36 cellular contexts compared by ENCODE assay signal in the genomic region with DNA sequence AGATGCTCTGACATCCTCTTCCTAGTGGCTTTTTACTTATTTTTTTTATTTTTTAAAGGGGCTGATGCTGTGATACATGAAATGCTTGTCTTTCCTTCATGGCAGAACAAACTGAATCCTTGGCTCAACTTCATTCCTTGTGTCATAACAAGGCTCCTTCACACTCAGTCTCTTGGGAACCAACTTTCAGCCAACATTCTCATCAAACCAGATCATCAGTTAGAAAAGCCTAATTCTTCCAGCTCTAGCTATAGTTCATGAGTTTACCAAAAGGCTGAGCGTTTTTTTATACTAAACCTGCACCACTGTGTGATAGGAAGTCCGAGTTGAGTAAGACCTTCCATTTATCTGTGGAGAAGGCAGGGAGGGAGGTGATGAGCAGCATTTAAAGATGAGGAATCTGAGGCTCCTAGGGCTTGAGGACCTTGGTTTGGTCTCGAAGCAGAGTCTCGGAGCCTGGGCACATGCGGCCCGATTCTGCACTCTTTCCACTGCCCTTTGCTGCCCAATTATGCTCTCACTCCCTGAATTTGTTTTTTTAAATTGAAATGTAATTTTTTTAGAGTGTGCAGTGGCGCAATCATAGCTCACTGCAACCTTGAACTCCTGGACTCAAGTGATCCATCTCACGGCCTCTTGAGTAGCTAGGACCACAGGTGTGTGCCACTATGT. TPM values are rescaled to one million over a fixed set of nuclear protein-coding genes. Genes with fewer than 3 reads are reported as not detected.
DNase-seq lines count a peak whose midpoint lies in the region; ATAC-seq, FAIRE-seq and TF ChIP-seq lines count a peak whose summit lies in the region.
"Had no signal": no experiment of that assay in that cellular context is flagged by ENCODE, and none has a peak within 500 bp of the region (broad histone marks: within the 10 kb centered on the region; RNA-seq: fewer than 3 reads in every experiment).

No MANE protein-coding gene starts in this region.

- H2AFZ ChIP-seq in HepG2 (ENCODE audit: low read length) (no peak overlapping the region), SK-N-SH (ENCODE audit: low read depth) (no peak overlapping the region)

- H3K4me1 Mint-ChIP-seq in activated T-cell treated with anti-CD3 and anti-CD28 coated beads, Interleukin-2, amount 50 U/mL, for 72 hours (ENCODE audit: low read depth), result peaks cover 8% of the 10 kb centered on the region
- H3K4me1 Mint-ChIP-seq: brain, natural killer cell, T-helper 17 cell had no signal

- H4K20me1 ChIP-seq in HepG2 (ENCODE audit: insufficient read depth, low read length), result no peaks in the 10 kb centered on the region
- no peaks in the 10 kb centered on the region for H4K20me1 ChIP-seq in SK-N-SH (ENCODE audit: insufficient read depth)
- H4K20me1 ChIP-seq: BLaER1 treated with 17β-estradiol and CSF1 and Interleukin-3, amounts not matched to agents 10 nM and 100 nM had no signal

- no peaks in the 10 kb centered on the region for H3K36me3 ChIP-seq in HepG2 (replicated peaks in 1 of 2; ENCODE audit: control insufficient read depth in 1 of 2, insufficient read depth in 2 of 2, low read length in 2 of 2)
- no peaks in the 10 kb centered on the region for H3K36me3 ChIP-seq in right lobe of liver
- H3K36me3 ChIP-seq in SK-N-SH (replicated peaks in 1 of 2; ENCODE audit: control insufficient read depth in 1 of 2, insufficient read depth in 2 of 2, low read length in 1 of 2), result no peaks in the 10 kb centered on the region
- H3K36me3 ChIP-seq: BLaER1 treated with 17β-estradiol and CSF1 and Interleukin-3, amounts not matched to agents 10 nM and 100 nM; stomach; tibial nerve had no signal

- H3K27ac Mint-ChIP-seq in activated T-cell treated with anti-CD3 and anti-CD28 coated beads, Interleukin-2, amount 50 U/mL, for 72 hours, result no peak overlapping the region
- H3K27ac Mint-ChIP-seq: activated naive CD4-positive, alpha-beta T cell treated with anti-CD3 and anti-CD28 coated beads for 36 hours; brain; natural killer cell; T-helper 17 cell had no signal

- DNase-seq in HepG2 (ENCODE audit: low spot score) (no peak), right lobe of liver (no peak), dorsolateral prefrontal cortex (no peak), hepatic stellate cell (ENCODE audit: low spot score) (peak; percentile 26), urothelium cell line (ENCODE audit: low spot score) (no peak), SK-N-SH (no peak)
- DNase-seq in activated T-cell treated with anti-CD3 and anti-CD28 coated beads, Interleukin-2, amount 50 U/mL, for 72 hours, result no peak
- DNase-seq in stimulated activated CD4-positive, alpha-beta T cell treated with anti-CD3 and anti-CD28 coated beads, Interleukin-2, amount 100 ng/mL, for 24 hours, result no peak
- DNase-seq: activated CD4-positive, alpha-beta T cell treated with anti-CD3 and anti-CD28 coated beads, Interleukin-2, amount 50 U/mL, for 48 hours; activated CD4-positive, CD25-positive, alpha-beta regulatory T cell treated with anti-CD3 and anti-CD28 coated beads, Interleukin-2, amount 50 U/mL, for 72 hours; activated CD8-positive, alpha-beta memory T cell treated with anti-CD3 and anti-CD28 coated beads, Interleukin-2, amount 50 U/mL, for 4 hours; activated naive CD4-positive, alpha-beta T cell treated with anti-CD3 and anti-CD28 coated beads for 36 hours; Caco-2; foreskin melanocyte; hippocampal formation; MM.1S; mucosa of descending colon; natural killer cell; NCI-H1105 treated with DMSO at 0.1 percent for 48 hours; NCI-H2029 treated with DMSO at 0.1 percent for 48 hours; NCI-H226; NCI-H69; PC-3; stomach; T-helper 17 cell had no signal

- POLR2A ChIA-PET in HepG2 (lab: Yijun Ruan, JAX) (no interaction called here), SK-N-SH (lab: Yijun Ruan, JAX) (interaction anchor here (0.6 kb wide), 1 partner anchor 27 kb away, joined by 3 read pairs; no protein-coding TSS in a partner anchor)

- 86% methylated on average over 8 of the region's 8 CpGs for WGBS in HepG2 (ENCODE audit: low lambda C conversion rate)
- 79% methylated on average over 8 of the region's 8 CpGs for WGBS in right lobe of liver (ENCODE audit: insufficient coverage, low coverage, low lambda C conversion rate, missing lambda C conversion rate)
- 83% methylated on average over 8 of the region's 8 CpGs for WGBS in SK-N-SH (ENCODE audit: low lambda C conversion rate)

- H3F3A ChIP-seq in SK-N-SH (replicated peaks; ENCODE audit: insufficient read depth), result no peaks in the 10 kb centered on the region

- H3K4me3 ChIP-seq in HepG2 (replicated peaks in 1 of 3; ENCODE audit: insufficient read depth in 1 of 3, low read depth in 2 of 3, low read length in 3 of 3), result no peak overlapping the region
- H3K4me3 ChIP-seq in right lobe of liver, result no peak overlapping the region
- H3K4me3 ChIP-seq in dorsolateral prefrontal cortex, result no peak overlapping the region
- no peak overlapping the region for H3K4me3 ChIP-seq in SK-N-SH (ENCODE audit: low read depth in 2 of 2, low read length in 1 of 2)
- H3K4me3 ChIP-seq: BLaER1 treated with 17β-estradiol and CSF1 and Interleukin-3, amounts not matched to agents 10 nM and 100 nM; lung; mucosa of descending colon; stomach; tibial nerve had no signal

- no peak overlapping the region for H3K4me3 Mint-ChIP-seq in activated T-cell treated with anti-CD3 and anti-CD28 coated beads, Interleukin-2, amount 50 U/mL, for 72 hours
- H3K4me3 Mint-ChIP-seq: activated naive CD4-positive, alpha-beta T cell treated with anti-CD3 and anti-CD28 coated beads for 36 hours; brain; natural killer cell; T-helper 17 cell had no signal

- no peak overlapping the region for H3K27ac ChIP-seq in HepG2 (ENCODE audit: extremely low read length, insufficient read depth, low read length)
- no peak overlapping the region for H3K27ac ChIP-seq in right lobe of liver
- H3K27ac ChIP-seq in dorsolateral prefrontal cortex, result peak overlapping the region in 36 of 59 donors; percentile 3 to 98 (median 39)
- no peak overlapping the region for H3K27ac ChIP-seq in SK-N-SH (ENCODE audit: low read depth in 2 of 2, low read length in 1 of 2)
- H3K27ac ChIP-seq: BLaER1 treated with 17β-estradiol and CSF1 and Interleukin-3, amounts not matched to agents 10 nM and 100 nM; HL-60; KMS-11; stomach had no signal

- BruUV-seq in HepG2 (replicated peaks; lab: Mats Ljungman, UMichigan), result no TSS peak

- no peak for ATAC-seq in HepG2
- no peak for ATAC-seq in right lobe of liver
- no peak for ATAC-seq in activated T-cell treated with anti-CD3 and anti-CD28 coated beads, Interleukin-2, amount 50 U/mL, for 72 hours (replicated peaks in 1 of 2)
- ATAC-seq: HCT116, mucosa of descending colon, natural killer cell, PC-3, T-helper 17 cell had no signal

- no peaks in the 10 kb centered on the region for H3K79me2 ChIP-seq in HepG2 (ENCODE audit: insufficient read depth, low read length)
- H3K79me2 ChIP-seq in SK-N-SH (ENCODE audit: insufficient read depth), result no peaks in the 10 kb centered on the region

- H3K9me2 ChIP-seq in SK-N-SH, result no peaks in the 10 kb centered on the region

- in situ Hi-C loops in HepG2 (cut with HindIII; ENCODE audit: extremely low pct_ligation_motif_present, low pct_unique_long_range_greater_than_20kb), result no loop called here

- TF ChIP-seq EP300 in HepG2 (IDR thresholded peaks at IDR 0.05; ENCODE audit: low read depth in 2 of 2, low read length in 2 of 2), result no peak
- no peak for TF ChIP-seq EP300 in HepG2 (CRISPR knock-in tag; IDR thresholded peaks at IDR 0.05; ENCODE audit: borderline replicate concordance)
- no peak for TF ChIP-seq EP300 in SK-N-SH (IDR thresholded peaks at IDR 0.05; ENCODE audit: borderline replicate concordance in 1 of 2, low read depth in 1 of 2, low read length in 1 of 2)

- no peaks in the 10 kb centered on the region for H3K27me3 Mint-ChIP-seq in activated T-cell treated with anti-CD3 and anti-CD28 coated beads, Interleukin-2, amount 50 U/mL, for 72 hours (ENCODE audit: low read depth)

- no peaks in the 10 kb centered on the region for H3K27me3 ChIP-seq in HepG2 (ENCODE audit: control insufficient read depth in 1 of 2, insufficient read depth in 2 of 2, low read length in 2 of 2)
- H3K27me3 ChIP-seq in right lobe of liver, result no peaks in the 10 kb centered on the region
- no peaks in the 10 kb centered on the region for H3K27me3 ChIP-seq in dorsolateral prefrontal cortex
- no peaks in the 10 kb centered on the region for H3K27me3 ChIP-seq in SK-N-SH (ENCODE audit: insufficient read depth)
- H3K27me3 ChIP-seq: BLaER1 treated with 17β-estradiol and CSF1 and Interleukin-3, amounts not matched to agents 10 nM and 100 nM; stomach; tibial nerve had no signal

- intact Hi-C loops in HepG2 (cut with micrococcal nuclease; ENCODE audit: unreplicated experiment) (no loop called here), right lobe of liver (cut with DNase I) (no loop called here), dorsolateral prefrontal cortex (cut with DNase I) (no loop called here)

- FAIRE-seq in HepG2 (lab: Jason Lieb, UNC), result peak; percentile 21
- peak; percentile 27 for FAIRE-seq in urothelium cell line (lab: Jason Lieb, UNC)
- FAIRE-seq: G401.6 had no signal

- H3K9me3 ChIP-seq in HepG2 (ENCODE audit: low read length), result no peaks in the 10 kb centered on the region
- no peaks in the 10 kb centered on the region for H3K9me3 ChIP-seq in right lobe of liver
- no peaks in the 10 kb centered on the region for H3K9me3 ChIP-seq in SK-N-SH
- H3K9me3 ChIP-seq: BLaER1 treated with 17β-estradiol and CSF1 and Interleukin-3, amounts not matched to agents 10 nM and 100 nM; Caco-2; mucosa of descending colon; stomach; tibial nerve had no signal

- CTCF ChIA-PET in HepG2 (lab: Yijun Ruan, JAX; ENCODE audit: low intra/inter-chr PET ratio, low total read pairs) (no interaction called here), SK-N-SH (lab: Yijun Ruan, JAX) (interaction anchor here (1.2 to 1.4 kb wide), 2 partner anchors 27 kb away, joined by 3 to 4 read pairs; no protein-coding TSS in a partner anchor)

- TF ChIP-seq POLR2A in HepG2 (IDR thresholded peaks at IDR 0.05; ENCODE audit: insufficient read depth in 1 of 2, low read depth in 2 of 2, low read length in 2 of 2) (no peak), right lobe of liver (IDR thresholded peaks at IDR 0.05) (no peak)

- H3K4me2 ChIP-seq in HepG2 (ENCODE audit: low read depth, low read length) (no peak overlapping the region), SK-N-SH (no peak overlapping the region)
- H3K4me2 ChIP-seq: BLaER1 treated with 17β-estradiol and CSF1 and Interleukin-3, amounts not matched to agents 10 nM and 100 nM; KMS-11 had no signal

- H3K36me3 Mint-ChIP-seq in activated T-cell treated with anti-CD3 and anti-CD28 coated beads, Interleukin-2, amount 50 U/mL, for 72 hours (ENCODE audit: insufficient read depth in 2 of 2), result no peaks in the 10 kb centered on the region
- H3K36me3 Mint-ChIP-seq: brain, natural killer cell had no signal

- no peak overlapping the region for H3K9ac ChIP-seq in HepG2 (ENCODE audit: insufficient read depth, low read depth, low read length)
- H3K9ac ChIP-seq in SK-N-SH, result no peak overlapping the region
- H3K9ac ChIP-seq: BLaER1 treated with 17β-estradiol and CSF1 and Interleukin-3, amounts not matched to agents 10 nM and 100 nM; KMS-11 had no signal

- TF ChIP-seq RAD21 in HepG2 (CRISPR knock-in tag; IDR thresholded peaks at IDR 0.05), result no peak
- TF ChIP-seq RAD21 in SK-N-SH (IDR thresholded peaks at IDR 0.05; ENCODE audit: low read length), result no peak

- no peaks in the 10 kb centered on the region for H3K9me3 Mint-ChIP-seq in activated T-cell treated with anti-CD3 and anti-CD28 coated beads, Interleukin-2, amount 50 U/mL, for 72 hours
- H3K9me3 Mint-ChIP-seq: activated naive CD4-positive, alpha-beta T cell treated with anti-CD3 and anti-CD28 coated beads for 36 hours; brain; natural killer cell had no signal

- TF ChIP-seq CTCF in HepG2 (CRISPR knock-in tag; IDR thresholded peaks at IDR 0.05), result no peak
- no peak for TF ChIP-seq CTCF in right lobe of liver (IDR thresholded peaks at IDR 0.05)
- no peak for TF ChIP-seq CTCF in dorsolateral prefrontal cortex (IDR thresholded peaks at IDR 0.05 in 54 of 56, conservative IDR thresholded peaks at IDR 0.05 in 2 of 56; ENCODE audit: low read depth in 1 of 56, partially characterized antibody in 56 of 56)
- TF ChIP-seq CTCF in SK-N-SH (IDR thresholded peaks at IDR 0.05), result no peak

- peaks cover 37% of the 10 kb centered on the region for H3K4me1 ChIP-seq in HepG2 (ENCODE audit: insufficient read depth, low read length)
- H3K4me1 ChIP-seq in right lobe of liver, result peaks cover 0 to 17% (median 0%) of the 10 kb centered on the region in 4 donors
- no peaks in the 10 kb centered on the region for H3K4me1 ChIP-seq in SK-N-SH (ENCODE audit: control insufficient read depth in 1 of 2, insufficient read depth in 2 of 2, low read depth in 1 of 2, low read length in 1 of 2)
- H3K4me1 ChIP-seq: BLaER1 treated with 17β-estradiol and CSF1 and Interleukin-3, amounts not matched to agents 10 nM and 100 nM; Caco-2; stomach had no signal

RNA-seq across cellular contexts. Expression of gene GPRC5D, which starts 8.2 kb away (rescaled TPM):
- total RNA-seq in HepG2 (2016; rRNA removed; fragmentation: Illumina TruSeq; extraction: Trizol), result not detected in 2 replicates
- total RNA-seq in HepG2 (2016; cell fraction: cytosol; rRNA removed; fragmentation: Illumina TruSeq; extraction: Trizol; ENCODE audit: low read depth), result not detected in 2 replicates
- total RNA-seq in HepG2 (2016; cell fraction: insoluble cytoplasmic fraction; rRNA removed; fragmentation: Illumina TruSeq; extraction: Trizol), result not detected in 2 replicates
- not detected in 2 replicates for total RNA-seq in HepG2 (2016; cell fraction: membrane; rRNA removed; fragmentation: Illumina TruSeq; extraction: Trizol)
- not detected in 2 replicates for total RNA-seq in HepG2 (2016; cell fraction: nucleus; rRNA removed; fragmentation: Illumina TruSeq; extraction: Trizol)
- polyA plus RNA-seq in HepG2 (2011; rRNA removed), result not detected in 2 replicates
- polyA plus RNA-seq in HepG2 (2011; cell fraction: cytosol; rRNA removed), result 0.12 TPM in 1 of 2 replicates, not detected in the other
- polyA plus RNA-seq in HepG2 (2011; cell fraction: nucleus; rRNA removed), result not detected in 2 replicates
- polyA plus RNA-seq in HepG2 (2012), result 0.31 and 0.55 TPM in 2 replicates
- not detected in 2 replicates for polyA plus RNA-seq in HepG2 (2016; cell fraction: cytosol; fragmentation: Illumina TruSeq; extraction: Trizol; ENCODE audit: low read depth)
- not detected in 2 replicates for polyA plus RNA-seq in HepG2 (2016; cell fraction: insoluble cytoplasmic fraction; fragmentation: Illumina TruSeq; extraction: Trizol; ENCODE audit: low read depth)
- not detected in 2 replicates for polyA plus RNA-seq in HepG2 (2016; cell fraction: membrane; fragmentation: Illumina TruSeq; extraction: Trizol; ENCODE audit: low read depth)
- not detected in 2 replicates for polyA plus RNA-seq in HepG2 (2016; cell fraction: nucleus; fragmentation: Illumina TruSeq; extraction: Trizol; ENCODE audit: insufficient read depth, low read depth)
- polyA minus RNA-seq in HepG2 (2011; rRNA and poly(A)+ RNA removed; ENCODE audit: low replicate concordance), result not detected in 2 replicates
- not detected in 2 replicates for polyA minus RNA-seq in HepG2 (2011; cell fraction: cytosol; rRNA and poly(A)+ RNA removed)
- polyA minus RNA-seq in HepG2 (2011; cell fraction: nucleus; rRNA and poly(A)+ RNA removed), result not detected in 2 replicates
- total RNA-seq in right lobe of liver, result not detected
- total RNA-seq in dorsolateral prefrontal cortex, result under 1 TPM in 2 of 120 experiments, not detected in 118; 0.45 to 0.73 TPM
- total RNA-seq in activated T-cell treated with anti-CD3 and anti-CD28 coated beads, Interleukin-2, amount 50 U/mL, for 72 hours, result not detected
- polyA plus RNA-seq in SK-N-SH (2012; rRNA removed), result not detected in 2 replicates
- not detected in 2 replicates for polyA plus RNA-seq in SK-N-SH (2012; cell fraction: cytosol; rRNA removed)
- polyA plus RNA-seq in SK-N-SH (2012; cell fraction: nucleus; rRNA removed), result 0.14 TPM in 1 of 2 replicates, not detected in the other
- total RNA-seq: activated naive CD4-positive, alpha-beta T cell treated with anti-CD3 and anti-CD28 coated beads for 36 hours; Caco-2; chondrocyte; lung; mucosa of descending colon; osteocyte; PC-3; renal cortical epithelial cell; stomach; T-helper 17 cell; tibial nerve had no signal

RNA-seq across cellular contexts. Expression of gene GPRC5A, which starts 52.4 kb away (rescaled TPM):
- total RNA-seq in HepG2 (2016; rRNA removed; fragmentation: Illumina TruSeq; extraction: Trizol) (0.24 and 0.27 TPM in 2 replicates), right lobe of liver (under 1 TPM; 0.35 to 0.80 (median 0.44) TPM), dorsolateral prefrontal cortex (10 to 100 TPM in 1 of 120 experiments, 1 to 10 TPM in 51, under 1 TPM in 66, not detected in 2; 0.07 to 26.8 (median 0.88) TPM)
- 0.18 TPM in 1 of 2 replicates, not detected in the other for total RNA-seq in HepG2 (2016; cell fraction: cytosol; rRNA removed; fragmentation: Illumina TruSeq; extraction: Trizol; ENCODE audit: low read depth)
- 0.18 and 0.80 TPM in 2 replicates for total RNA-seq in HepG2 (2016; cell fraction: insoluble cytoplasmic fraction; rRNA removed; fragmentation: Illumina TruSeq; extraction: Trizol)
- total RNA-seq in HepG2 (2016; cell fraction: membrane; rRNA removed; fragmentation: Illumina TruSeq; extraction: Trizol), result 0.06 and 0.07 TPM in 2 replicates
- total RNA-seq in HepG2 (2016; cell fraction: nucleus; rRNA removed; fragmentation: Illumina TruSeq; extraction: Trizol), result 0.63 and 1.0 TPM in 2 replicates
- polyA plus RNA-seq in HepG2 (2011; rRNA removed) (3.0 and 3.3 TPM in 2 replicates), SK-N-SH (2012; rRNA removed) (12.7 and 16.1 TPM in 2 replicates)
- polyA plus RNA-seq in HepG2 (2011; cell fraction: cytosol; rRNA removed), result 3.3 TPM in 2 replicates
- 1.1 and 1.2 TPM in 2 replicates for polyA plus RNA-seq in HepG2 (2011; cell fraction: nucleus; rRNA removed)
- 0.38 and 0.91 TPM in 2 replicates for polyA plus RNA-seq in HepG2 (2012)
- 0.05 and 0.16 TPM in 2 replicates for polyA plus RNA-seq in HepG2 (2016; cell fraction: cytosol; fragmentation: Illumina TruSeq; extraction: Trizol; ENCODE audit: low read depth)
- 0.49 and 0.73 TPM in 2 replicates for polyA plus RNA-seq in HepG2 (2016; cell fraction: insoluble cytoplasmic fraction; fragmentation: Illumina TruSeq; extraction: Trizol; ENCODE audit: low read depth)
- polyA plus RNA-seq in HepG2 (2016; cell fraction: membrane; fragmentation: Illumina TruSeq; extraction: Trizol; ENCODE audit: low read depth), result 0.24 and 0.27 TPM in 2 replicates
- 1.00 and 1.3 TPM in 2 replicates for polyA plus RNA-seq in HepG2 (2016; cell fraction: nucleus; fragmentation: Illumina TruSeq; extraction: Trizol; ENCODE audit: insufficient read depth, low read depth)
- 20.8 and 1,453 TPM in 2 replicates for polyA minus RNA-seq in HepG2 (2011; rRNA and poly(A)+ RNA removed; ENCODE audit: low replicate concordance)
- polyA minus RNA-seq in HepG2 (2011; cell fraction: cytosol; rRNA and poly(A)+ RNA removed), result 2.6 and 2.8 TPM in 2 replicates
- polyA minus RNA-seq in HepG2 (2011; cell fraction: nucleus; rRNA and poly(A)+ RNA removed), result 1.1 and 1.4 TPM in 2 replicates
- total RNA-seq in activated T-cell treated with anti-CD3 and anti-CD28 coated beads, Interleukin-2, amount 50 U/mL, for 72 hours, result under 1 TPM; 0.32 to 0.60 TPM
- 8.0 and 9.6 TPM in 2 replicates for polyA plus RNA-seq in SK-N-SH (2012; cell fraction: cytosol; rRNA removed)
- polyA plus RNA-seq in SK-N-SH (2012; cell fraction: nucleus; rRNA removed), result 8.2 and 12.0 TPM in 2 replicates

RNA-seq across cellular contexts. Expression of gene HEBP1, which starts 56.3 kb away (rescaled TPM):
- total RNA-seq in HepG2 (2016; rRNA removed; fragmentation: Illumina TruSeq; extraction: Trizol) (7.8 and 19.0 TPM in 2 replicates), right lobe of liver (100 to 1,000 TPM in 1 of 6 experiments, 10 to 100 TPM in 5; 45.8 to 100 (median 68.9) TPM), dorsolateral prefrontal cortex (10 to 100 TPM; 24.8 to 61.5 (median 37.8) TPM)
- 2.1 and 2.4 TPM in 2 replicates for total RNA-seq in HepG2 (2016; cell fraction: cytosol; rRNA removed; fragmentation: Illumina TruSeq; extraction: Trizol; ENCODE audit: low read depth)
- total RNA-seq in HepG2 (2016; cell fraction: insoluble cytoplasmic fraction; rRNA removed; fragmentation: Illumina TruSeq; extraction: Trizol), result 6.6 and 16.8 TPM in 2 replicates
- 9.1 and 9.3 TPM in 2 replicates for total RNA-seq in HepG2 (2016; cell fraction: membrane; rRNA removed; fragmentation: Illumina TruSeq; extraction: Trizol)
- 10.8 and 15.9 TPM in 2 replicates for total RNA-seq in HepG2 (2016; cell fraction: nucleus; rRNA removed; fragmentation: Illumina TruSeq; extraction: Trizol)
- polyA plus RNA-seq in HepG2 (2011; rRNA removed) (9.4 and 11.0 TPM in 2 replicates), SK-N-SH (2012; rRNA removed) (16.3 and 17.9 TPM in 2 replicates)
- 10.9 and 12.3 TPM in 2 replicates for polyA plus RNA-seq in HepG2 (2011; cell fraction: cytosol; rRNA removed)
- polyA plus RNA-seq in HepG2 (2011; cell fraction: nucleus; rRNA removed), result 5.4 and 6.6 TPM in 2 replicates
- 27.4 and 34.8 TPM in 2 replicates for polyA plus RNA-seq in HepG2 (2012)
- 14.7 and 15.9 TPM in 2 replicates for polyA plus RNA-seq in HepG2 (2016; cell fraction: cytosol; fragmentation: Illumina TruSeq; extraction: Trizol; ENCODE audit: low read depth)
- polyA plus RNA-seq in HepG2 (2016; cell fraction: insoluble cytoplasmic fraction; fragmentation: Illumina TruSeq; extraction: Trizol; ENCODE audit: low read depth), result 48.5 and 53.2 TPM in 2 replicates
- 23.9 TPM in 2 replicates for polyA plus RNA-seq in HepG2 (2016; cell fraction: membrane; fragmentation: Illumina TruSeq; extraction: Trizol; ENCODE audit: low read depth)
- 33.3 and 37.3 TPM in 2 replicates for polyA plus RNA-seq in HepG2 (2016; cell fraction: nucleus; fragmentation: Illumina TruSeq; extraction: Trizol; ENCODE audit: insufficient read depth, low read depth)
- 10.4 and 24.7 TPM in 2 replicates for polyA minus RNA-seq in HepG2 (2011; rRNA and poly(A)+ RNA removed; ENCODE audit: low replicate concordance)
- polyA minus RNA-seq in HepG2 (2011; cell fraction: cytosol; rRNA and poly(A)+ RNA removed), result 12.1 and 17.4 TPM in 2 replicates
- polyA minus RNA-seq in HepG2 (2011; cell fraction: nucleus; rRNA and poly(A)+ RNA removed), result 6.2 and 7.6 TPM in 2 replicates
- total RNA-seq in activated T-cell treated with anti-CD3 and anti-CD28 coated beads, Interleukin-2, amount 50 U/mL, for 72 hours, result 10 to 100 TPM; 28.3 to 30.4 TPM
- 24.2 and 25.8 TPM in 2 replicates for polyA plus RNA-seq in SK-N-SH (2012; cell fraction: cytosol; rRNA removed)
- polyA plus RNA-seq in SK-N-SH (2012; cell fraction: nucleus; rRNA removed), result 12.7 and 18.1 TPM in 2 replicates

Comparison
In these comparisons a context has a peak if more than half of its experiments do, and no peak if none do; other contexts are left out.
1. H3K27ac ChIP-seq: peak in dorsolateral prefrontal cortex (36 of 59); none in HepG2 (single experiment), right lobe of liver (0 of 3) and SK-N-SH (0 of 2).